8 cellular contexts compared by ENCODE assay signal in the genomic region with DNA sequence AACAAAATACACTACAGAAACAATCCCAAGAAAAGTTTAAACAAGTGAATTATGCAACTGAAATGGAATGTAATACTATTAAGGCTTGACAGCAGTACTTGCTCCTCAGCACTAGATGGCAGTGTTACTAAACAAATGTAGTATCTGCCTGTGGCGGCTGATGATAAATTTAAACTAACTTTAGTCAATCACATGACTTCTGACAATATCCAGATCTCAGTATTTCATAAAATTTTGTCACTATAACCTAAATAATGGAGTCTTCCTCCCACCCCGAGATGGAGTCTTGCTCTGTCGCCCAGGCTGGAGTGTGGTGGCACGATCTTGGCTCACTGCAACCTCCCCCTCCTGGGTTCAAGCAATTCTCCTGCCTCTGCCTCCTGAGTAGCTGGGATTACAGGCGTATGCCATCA. TPM values are rescaled to one million over a fixed set of nuclear protein-coding genes. Genes with fewer than 3 reads are reported as not detected.
DNase-seq lines count a peak whose midpoint lies in the region; ATAC-seq and TF ChIP-seq lines count a peak whose summit lies in the region.
"Not testable (repeated sequence)": the region's sequence is repeated elsewhere in the genome, so short reads cannot be mapped to it uniquely, and the experiment has no call there.

No MANE protein-coding gene starts in this region.

- not testable (repeated sequence) for H3K4me3 Mint-ChIP-seq in CD4-positive, alpha-beta memory T cell

- H3K4me3 ChIP-seq in CD4-positive, alpha-beta memory T cell (ENCODE audit: low read length in 2 of 2); NB4 (ENCODE audit: low read depth, low read length); spleen: not testable (repeated sequence)

- not testable (repeated sequence) for H3K27ac ChIP-seq in CD4-positive, alpha-beta memory T cell (ENCODE audit: low read depth, low read length); spleen

- CTCF ChIA-PET in CD4-positive, alpha-beta memory T cell (lab: Charles Lee; ENCODE audit: partially characterized antibody) = interaction anchor here (0.9 to 2.5 kb wide), 8 partner anchors 8 to 546 kb away, joined by 3 to 16 read pairs (median 4); no protein-coding TSS in a partner anchor

- H3K4me1 Mint-ChIP-seq in CD4-positive, alpha-beta memory T cell = not testable (repeated sequence)

- peak overlapping the region in 2 of 7 donors; percentile 36 to 56 for H3K27ac Mint-ChIP-seq in CD4-positive, alpha-beta memory T cell

- peaks cover 18% of the 10 kb centered on the region for H3K36me3 ChIP-seq in CD4-positive, alpha-beta memory T cell (ENCODE audit: insufficient read depth, low read length)
- peaks cover 0 to 97% (median 54%) of the 10 kb centered on the region in 6 donors for H3K36me3 ChIP-seq in spleen

- peak; percentile 84 for TF ChIP-seq CTCF in NB4 (IDR thresholded peaks at IDR 0.05; ENCODE audit: low read depth, low read length)
- peak; percentile 73 to 93 (median 87) for TF ChIP-seq CTCF in spleen (IDR thresholded peaks at IDR 0.05 in 8 of 11, conservative IDR thresholded peaks at IDR 0.05 in 3 of 11)

- DNase-seq in CD4-positive, alpha-beta memory T cell = peak in 4 of 5 donors; percentile 41 to 50 (median 46)
- peak; percentile 58 for DNase-seq in NB4 (ENCODE audit: low read depth)
- peak; percentile 81 for DNase-seq in RKO (ENCODE audit: low spot score)
- DNase-seq in amniotic epithelial cell (ENCODE audit: low read depth) = peak; percentile 72
- DNase-seq in fibroblast of peridontal ligament (ENCODE audit: extremely low read depth) = peak; percentile 82
- DNase-seq in lung microvascular endothelial cell (ENCODE audit: low read depth in 2 of 2) = peak; percentile 63 to 69
- not testable (repeated sequence) for DNase-seq in spleen

- H3K9me3 Mint-ChIP-seq in CD4-positive, alpha-beta memory T cell = not testable (repeated sequence)

- H3K27me3 Mint-ChIP-seq in CD4-positive, alpha-beta memory T cell = not testable (repeated sequence)

- not testable (repeated sequence) for H3K27me3 ChIP-seq in CD4-positive, alpha-beta memory T cell (ENCODE audit: insufficient read depth, low read length); spleen (replicated peaks in 1 of 7)

- not testable (repeated sequence) for H3K9me3 ChIP-seq in CD4-positive, alpha-beta memory T cell (ENCODE audit: control insufficient read depth in 1 of 2, low read length in 2 of 2); spleen

- TF ChIP-seq POLR2A in NB4 (IDR thresholded peaks at IDR 0.05; ENCODE audit: extremely low read depth, insufficient read length); spleen (IDR thresholded peaks at IDR 0.05): not testable (repeated sequence)

- 54 to 57% (median 54%) methylated on average over 5 of the region's 5 CpGs for WGBS in spleen, 5 donors

- POLR2A ChIA-PET in CD4-positive, alpha-beta memory T cell (lab: Charles Lee; ENCODE audit: partially characterized antibody) = not testable (repeated sequence)

- peaks cover 24 to 56% of the 10 kb centered on the region in 2 donors for H3K36me3 Mint-ChIP-seq in CD4-positive, alpha-beta memory T cell

- intact Hi-C loops in CD4-positive, alpha-beta memory T cell (cut with micrococcal nuclease) = loop anchor here (1.0 to 10.0 kb wide), 3 partner anchors 79 to 1885 kb away; no protein-coding TSS in a partner anchor
- intact Hi-C loops in spleen (cut with DNase I; ENCODE audit: low total_unique reads) = loop anchor here (5.0 kb wide), 1 partner anchor 413 kb away; no protein-coding TSS in a partner anchor

- ATAC-seq in GM21723 (IDR thresholded peaks at IDR 0.05; ENCODE audit: unreplicated experiment) = peak; percentile 60

- not testable (repeated sequence) for H3K4me1 ChIP-seq in CD4-positive, alpha-beta memory T cell (ENCODE audit: insufficient read depth, low read length); spleen

RNA-seq across cellular contexts. Expression of gene TKT, which starts 43.8 kb away (rescaled TPM):
- total RNA-seq in CD4-positive, alpha-beta memory T cell = 10 to 100 TPM; 75.6 to 87.9 TPM
- 10 to 100 TPM; 49.3 to 75.6 TPM for polyA plus RNA-seq in CD4-positive, alpha-beta memory T cell
- total RNA-seq in lung microvascular endothelial cell = 112 and 265 TPM in 2 replicates
- total RNA-seq in spleen = 100 to 1,000 TPM; 253 to 490 (median 287) TPM
- polyA plus RNA-seq in spleen = 100 to 1,000 TPM; 110 to 195 (median 137) TPM

RNA-seq across cellular contexts. Expression of gene DCP1A, which starts 47.7 kb away (rescaled TPM):
- 10 to 100 TPM; 40.9 to 43.5 TPM for total RNA-seq in CD4-positive, alpha-beta memory T cell
- polyA plus RNA-seq in CD4-positive, alpha-beta memory T cell = 10 to 100 TPM; 75.2 to 94.1 TPM
- 7.2 and 10.7 TPM in 2 replicates for total RNA-seq in lung microvascular endothelial cell
- 10 to 100 TPM; 22.1 to 28.1 (median 25.1) TPM for total RNA-seq in spleen
- polyA plus RNA-seq in spleen = 1 to 10 TPM; 4.0 to 6.8 (median 5.6) TPM
